8 cellular contexts compared by ENCODE assay signal in genomic region chr10:126041804-126042231, GRCh38.
A peak's percentile ranks its signal among the peaks of the same experiment; 100 is the strongest.
DNase-seq lines count a peak whose midpoint lies in the region; ATAC-seq, FAIRE-seq and TF ChIP-seq lines count a peak whose summit lies in the region.

No MANE protein-coding gene starts in this region.

- peak overlapping the region; percentile 51 to 86 (median 76) for H3K4me2 ChIP-seq in BLaER1 treated with 17β-estradiol and CSF1 and Interleukin-3, amounts not matched to agents 10 nM and 100 nM

- ATAC-seq in HG03354 (IDR thresholded peaks at IDR 0.05; ENCODE audit: poor library complexity, severe bottlenecking, unreplicated experiment), result peak; percentile 98

- H3K27me3 ChIP-seq in BLaER1 treated with 17β-estradiol and CSF1 and Interleukin-3, amounts not matched to agents 10 nM and 100 nM, result no peaks in the 10 kb centered on the region
- no peaks in the 10 kb centered on the region for H3K27me3 ChIP-seq in bronchial epithelial cell (ENCODE audit: control insufficient read depth, insufficient read depth, low read length)
- no peaks in the 10 kb centered on the region for H3K27me3 ChIP-seq in kidney epithelial cell (ENCODE audit: control insufficient read depth, insufficient read depth, low read length)

- H3K27ac ChIP-seq in BLaER1 treated with 17β-estradiol and CSF1 and Interleukin-3, amounts not matched to agents 10 nM and 100 nM, result peak overlapping the region; percentile 55 to 86 (median 68); a peak in 21 of 22 replicates

- peak overlapping the region in 1 of 10 experiments; percentile 6; a peak in 1 of 20 replicates for H3K4me3 ChIP-seq in BLaER1 treated with 17β-estradiol and CSF1 and Interleukin-3, amounts not matched to agents 10 nM and 100 nM
- no peak overlapping the region for H3K4me3 ChIP-seq in bronchial epithelial cell (ENCODE audit: low read depth, low read length)
- H3K4me3 ChIP-seq in kidney epithelial cell (ENCODE audit: low read depth, low read length), result no peak overlapping the region

- peak overlapping the region; percentile 39 to 68 (median 51); a peak in 17 of 22 replicates for H3K9ac ChIP-seq in BLaER1 treated with 17β-estradiol and CSF1 and Interleukin-3, amounts not matched to agents 10 nM and 100 nM

- H3K9me3 ChIP-seq in BLaER1 treated with 17β-estradiol and CSF1 and Interleukin-3, amounts not matched to agents 10 nM and 100 nM (replicated peaks in 1 of 11), result no peaks in the 10 kb centered on the region

- H4K20me1 ChIP-seq in BLaER1 treated with 17β-estradiol and CSF1 and Interleukin-3, amounts not matched to agents 10 nM and 100 nM, result no peaks in the 10 kb centered on the region

- FAIRE-seq in GM19239 (lab: Jason Lieb, UNC) (peak; percentile 94), bronchial epithelial cell (lab: Jason Lieb, UNC) (peak; percentile 7)

- peaks cover 23 to 30% (median 26%) of the 10 kb centered on the region in 10 experiments for H3K4me1 ChIP-seq in BLaER1 treated with 17β-estradiol and CSF1 and Interleukin-3, amounts not matched to agents 10 nM and 100 nM

- no peaks in the 10 kb centered on the region for H3K36me3 ChIP-seq in BLaER1 treated with 17β-estradiol and CSF1 and Interleukin-3, amounts not matched to agents 10 nM and 100 nM
- H3K36me3 ChIP-seq in bronchial epithelial cell (ENCODE audit: control insufficient read depth, insufficient read depth, low read length), result no peaks in the 10 kb centered on the region
- no peaks in the 10 kb centered on the region for H3K36me3 ChIP-seq in kidney epithelial cell (ENCODE audit: control insufficient read depth, insufficient read depth, low read length)

- DNase-seq in GM19239 (ENCODE audit: insufficient read length, low spot score) (peak; percentile 75), T-helper 22 cell (ENCODE audit: low read depth) (peak; percentile 77), bronchial epithelial cell (ENCODE audit: low read depth) (peak; percentile 38), kidney epithelial cell (ENCODE audit: low read depth) (peak; percentile 99), NCI-H2107 treated with DMSO at 0.1 percent for 48 hours (lab: John Stamatoyannopoulos, UW; ENCODE audit: unreplicated experiment) (no peak)
- DNase-seq in stimulated activated CD4-positive, alpha-beta T cell treated with anti-CD3 and anti-CD28 coated beads, Interleukin-1b, Interleukin-23, amount 100 ng/mL, for 4 hours (ENCODE audit: low read depth in 2 of 2), result peak; percentile 18 to 36

- TF ChIP-seq CTCF in bronchial epithelial cell (IDR thresholded peaks at IDR 0.05; ENCODE audit: insufficient read depth, low read length, severe bottlenecking) (no peak), kidney epithelial cell (IDR thresholded peaks at IDR 0.05; ENCODE audit: insufficient read depth, low read length, poor library complexity, severe bottlenecking) (no peak)
